9 cellular contexts compared by ENCODE assay signal in the genomic region with DNA sequence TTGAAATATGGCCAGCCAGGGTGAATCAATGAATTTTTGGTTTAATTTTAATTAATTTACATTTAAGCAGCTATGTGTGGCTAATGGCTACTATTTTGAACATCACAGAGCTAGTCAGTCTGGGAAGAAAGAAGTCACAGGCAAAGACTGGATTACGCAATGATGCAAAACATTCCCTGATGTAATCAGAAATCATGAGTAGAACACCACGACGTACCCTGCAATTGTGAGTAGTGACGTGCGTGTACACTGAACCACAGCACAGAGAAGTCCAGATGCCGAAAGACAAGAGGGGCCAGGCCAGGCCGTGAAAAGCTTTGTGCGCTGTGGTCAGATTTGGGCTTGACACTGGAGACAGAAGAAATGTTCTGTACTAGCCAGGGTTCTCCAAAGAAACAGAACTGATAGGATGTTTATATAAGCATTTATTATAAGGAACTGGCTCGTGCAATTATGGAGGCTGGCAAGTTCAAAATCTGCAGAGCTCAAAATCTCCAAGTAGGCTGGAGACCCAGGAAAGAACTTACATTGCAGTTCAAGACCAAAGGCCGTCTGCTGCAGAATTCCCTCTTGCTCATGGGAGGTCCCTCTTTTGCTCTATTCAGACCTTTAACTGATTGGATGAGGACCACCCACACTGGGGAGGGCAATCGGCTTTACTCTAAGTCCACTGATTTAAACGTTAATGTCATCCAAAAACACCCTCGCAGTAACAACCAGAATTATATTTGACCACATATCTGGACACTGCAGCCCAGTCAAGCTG. TPM values are rescaled to one million over a fixed set of nuclear protein-coding genes. Genes with fewer than 3 reads are reported as not detected.
DNase-seq lines count a peak whose midpoint lies in the region; ATAC-seq and TF ChIP-seq lines count a peak whose summit lies in the region.
"Had no signal": no experiment of that assay in that cellular context is flagged by ENCODE, and none has a peak within 500 bp of the region (broad histone marks: within the 10 kb centered on the region; RNA-seq: fewer than 3 reads in every experiment).

No MANE protein-coding gene starts in this region.

- no peak for TF ChIP-seq POLR2A in transverse colon (IDR thresholded peaks at IDR 0.05)

- H3K27me3 ChIP-seq in dorsolateral prefrontal cortex (no peaks in the 10 kb centered on the region), transverse colon (no peaks in the 10 kb centered on the region)

- intact Hi-C loops in dorsolateral prefrontal cortex (cut with DNase I): no loop called here
- intact Hi-C loops in transverse colon (cut with DNase I; ENCODE audit: low total_unique reads): no loop called here

- no peaks in the 10 kb centered on the region for H3K36me3 ChIP-seq in transverse colon

- peak; percentile 54 for TF ChIP-seq EP300 in transverse colon (IDR thresholded peaks at IDR 0.05; ENCODE audit: low read depth)

- H3K27ac ChIP-seq in dorsolateral prefrontal cortex (peak overlapping the region in 52 of 59 donors; percentile 4 to 81 (median 49)), transverse colon (peak overlapping the region; percentile 57 to 68 (median 61))

- in situ Hi-C loops in transverse colon (cut with MboI; ENCODE audit: low pct_ligation_motif_present in 1 of 4, low pct_unique_long_range_greater_than_20kb in 1 of 4, low sequenced_read_pairs in 3 of 4): no loop called here

- H3K4me3 ChIP-seq in dorsolateral prefrontal cortex (peak overlapping the region in 1 of 59 donors; percentile 18), transverse colon (no peak overlapping the region)

- peaks cover 18% of the 10 kb centered on the region for H3K36me3 Mint-ChIP-seq in mesothelial cell of epicardium

- no peak for TF ChIP-seq CTCF in dorsolateral prefrontal cortex (IDR thresholded peaks at IDR 0.05 in 54 of 56, conservative IDR thresholded peaks at IDR 0.05 in 2 of 56; ENCODE audit: low read depth in 1 of 56, partially characterized antibody in 56 of 56)
- TF ChIP-seq CTCF in mesothelial cell of epicardium (IDR thresholded peaks at IDR 0.05; ENCODE audit: unreplicated experiment): no peak
- no peak for TF ChIP-seq CTCF in transverse colon (IDR thresholded peaks at IDR 0.05)

- peaks cover 25% of the 10 kb centered on the region for H3K4me1 Mint-ChIP-seq in mesothelial cell of epicardium

- no peak overlapping the region for H3K4me3 Mint-ChIP-seq in mesothelial cell of epicardium

- no peaks in the 10 kb centered on the region for H3K9me3 ChIP-seq in transverse colon

- H3K27ac Mint-ChIP-seq in mesothelial cell of epicardium: peak overlapping the region; percentile 31

- DNase-seq in LHCN-M2 (ENCODE audit: low read depth): peak; percentile 80
- DNase-seq in dorsolateral prefrontal cortex: peak in 1 of 10 donors; percentile 55
- no peak for DNase-seq in mesothelial cell of epicardium (ENCODE audit: low spot score in 2 of 2, unreplicated experiment in 2 of 2)
- peak; percentile 57 for DNase-seq in transverse colon
- no peak for DNase-seq in NCI-H526 treated with DMSO at 0.1 percent for 48 hours (lab: John Stamatoyannopoulos, UW)
- no peak for DNase-seq in NCI-H1417 treated with DMSO at 0.1 percent for 48 hours (lab: John Stamatoyannopoulos, UW)
- DNase-seq: NCI-H524 treated with DMSO at 0.1 percent for 48 hours had no signal

- WGBS in transverse colon (ENCODE audit: low coverage in 1 of 2), 2 donors: 67 to 72% methylated on average over 13 of the region's 13 CpGs

- H3K27me3 Mint-ChIP-seq in mesothelial cell of epicardium (ENCODE audit: low read depth): no peaks in the 10 kb centered on the region

- peaks cover 7 to 30% (median 12%) of the 10 kb centered on the region in 4 donors for H3K4me1 ChIP-seq in transverse colon

- peaks cover 4% of the 10 kb centered on the region for H3K9me3 Mint-ChIP-seq in mesothelial cell of epicardium

- no peak for ATAC-seq in GM18907 (IDR thresholded peaks at IDR 0.05; ENCODE audit: unreplicated experiment)
- ATAC-seq in HG02970 (IDR thresholded peaks at IDR 0.05; ENCODE audit: low FRiP score, unreplicated experiment): no peak

RNA-seq across cellular contexts. Expression of gene SH3BP5, which starts 44.6 kb away (rescaled TPM):
- 7.8 and 8.4 TPM in 2 replicates for total RNA-seq in LHCN-M2 (2014; rRNA removed)
- 12.5 TPM for polyA plus RNA-seq in LHCN-M2 (2012)
- 100 to 1,000 TPM in 1 of 120 experiments, 10 to 100 TPM in 119; 30.2 to 111 (median 66.8) TPM for total RNA-seq in dorsolateral prefrontal cortex
- total RNA-seq in mesothelial cell of epicardium: 78.7 to 88.6 TPM (median 80.5 TPM) in 3 replicates
- 10 to 100 TPM in 3 of 4 donors, 1 to 10 TPM in 1; 7.5 to 32.4 (median 15.8) TPM for total RNA-seq in transverse colon

Comparison
In these comparisons a context has a peak if more than half of its experiments do, and no peak if none do; other contexts are left out.
1. DNase-seq: peak in LHCN-M2 (single experiment) and transverse colon (single experiment); none in mesothelial cell of epicardium (0 of 2), NCI-H526 treated with DMSO at 0.1 percent for 48 hours (single experiment) and NCI-H1417 treated with DMSO at 0.1 percent for 48 hours (single experiment).